8 cellular contexts compared by ENCODE assay signal in genomic region chr5:16736158-16736994, GRCh38.
DNase-seq lines count a peak whose midpoint lies in the region; ATAC-seq and TF ChIP-seq lines count a peak whose summit lies in the region.

No MANE protein-coding gene starts in this region.

- ATAC-seq in omental fat pad (ENCODE audit: low FRiP score) = no peak
- no peak for ATAC-seq in GM21825 (IDR thresholded peaks at IDR 0.05; ENCODE audit: unreplicated experiment)

- no peak for TF ChIP-seq RAD21 in liver (IDR thresholded peaks at IDR 0.05)

- intact Hi-C loops in vagina (cut with DNase I) = no loop called here

- TF ChIP-seq POLR2A in vagina (IDR thresholded peaks at IDR 0.05) = no peak

- DNase-seq in DMS53 (lab: John Stamatoyannopoulos, UW) = peak; percentile 90
- DNase-seq in NCI-H2196 treated with DMSO at 0.1 percent for 48 hours (lab: John Stamatoyannopoulos, UW; ENCODE audit: unreplicated experiment) = peak; percentile 17
- DNase-seq in cerebellum (ENCODE audit: low spot score) = peak; percentile 29
- DNase-seq in omental fat pad (ENCODE audit: low spot score) = no peak
- no peak for DNase-seq in vagina (ENCODE audit: extremely low spot score in 2 of 2)
- no peak for DNase-seq in stimulated activated CD4-positive, alpha-beta T cell treated with anti-CD3 and anti-CD28 coated beads, Interleukin-12 subunit alpha, Interleukin-12 subunit beta, amount 100 ng/mL, for 4 hours

- peaks cover 0 to 4% (median 0%) of the 10 kb centered on the region in 4 donors for H3K4me1 ChIP-seq in liver (ENCODE audit: control insufficient read depth in 4 of 4, insufficient read depth in 4 of 4, low read length in 3 of 4)
- H3K4me1 ChIP-seq in vagina = peaks cover 19% of the 10 kb centered on the region

- WGBS in liver = 53% methylated on average over 14 of the region's 14 CpGs

- H3K27me3 ChIP-seq in liver (ENCODE audit: control insufficient read depth in 4 of 4, insufficient read depth in 4 of 4, low read length in 3 of 4) (peaks cover 0 to 4% (median 1%) of the 10 kb centered on the region in 4 donors), vagina (no peaks in the 10 kb centered on the region)

- no peak for TF ChIP-seq CTCF in liver (IDR thresholded peaks at IDR 0.05; ENCODE audit: low read depth, low read length, missing input control)
- TF ChIP-seq CTCF in omental fat pad (IDR thresholded peaks at IDR 0.05) = no peak
- no peak for TF ChIP-seq CTCF in vagina (IDR thresholded peaks at IDR 0.05)

- H3K9me3 ChIP-seq in liver (ENCODE audit: control insufficient read depth in 4 of 4, low read length in 3 of 4) = no peaks in the 10 kb centered on the region
- no peaks in the 10 kb centered on the region for H3K9me3 ChIP-seq in vagina

- H3K4me3 ChIP-seq in liver (ENCODE audit: low read depth in 1 of 3, low read length in 3 of 3) = no peak overlapping the region
- peak overlapping the region in 1 of 2 donors; percentile 1 for H3K4me3 ChIP-seq in vagina

- no peaks in the 10 kb centered on the region for H3K36me3 ChIP-seq in liver (ENCODE audit: control insufficient read depth in 4 of 4, insufficient read depth in 3 of 4, low read depth in 1 of 4, low read length in 3 of 4)
- H3K36me3 ChIP-seq in vagina = no peaks in the 10 kb centered on the region

- H3K9ac ChIP-seq in liver (ENCODE audit: low read depth in 1 of 2, low read length in 2 of 2) = no peak overlapping the region

- no peak overlapping the region for H3K27ac ChIP-seq in liver (ENCODE audit: low read depth in 1 of 2, low read length in 2 of 2)
- no peak overlapping the region for H3K27ac ChIP-seq in vagina

TF ChIP-seq in liver, 16 proteins besides CTCF, POLR2A, EP300 and RAD21:
- TF ChIP-seq ATF3 (IDR thresholded peaks at IDR 0.05) (peak; percentile 44), NR2F2 (IDR thresholded peaks at IDR 0.05) (no peak), SP1 (IDR thresholded peaks at IDR 0.05) (peak; percentile 13), YY1 (IDR thresholded peaks at IDR 0.05) (peak; percentile 25)
TF ChIP-seq in liver: peak in this region for 3.

Comparison
In these comparisons a context has a peak if more than half of its experiments do, and no peak if none do; other contexts are left out.
1. DNase-seq: peak in DMS53 (single experiment), NCI-H2196 treated with DMSO at 0.1 percent for 48 hours (single experiment) and cerebellum (single experiment); none in omental fat pad (single experiment), vagina (0 of 2) and stimulated activated CD4-positive, alpha-beta T cell treated with anti-CD3 and anti-CD28 coated beads, Interleukin-12 subunit alpha, Interleukin-12 subunit beta, amount 100 ng/mL, for 4 hours (single experiment).